Comparison of ENCODE assay signal across 32 cellular contexts in genomic region chr2:49108851-49109250, GRCh38. TPM values are rescaled to one million over a fixed set of nuclear protein-coding genes. Genes with fewer than 3 reads are reported as not detected.
"Had no signal": no experiment of that assay in that cellular context is flagged by ENCODE, and none has a peak within 500 bp of the region (broad histone marks: within the 10 kb centered on the region; RNA-seq: fewer than 3 reads in every experiment).

No MANE protein-coding gene starts in this region.

- H3K27ac ChIP-seq: adrenal gland, body of pancreas, brain microvascular endothelial cell, breast epithelium, VCaP had no signal

- ATAC-seq: activated CD8-positive, alpha-beta T cell treated with anti-CD3 and anti-CD28 coated beads for 36 hours; activated naive CD4-positive, alpha-beta T cell treated with anti-CD3 and anti-CD28 coated beads, Interleukin-2, amount 50 U/mL, for 72 hours; activated T-cell treated with anti-CD3 and anti-CD28 coated beads, Interleukin-2, amount 50 U/mL, for 4 hours; activated T-cell treated with anti-CD3 and anti-CD28 coated beads, Interleukin-2, amount 50 U/mL, for 72 hours; activated T-helper 17 cell treated with anti-CD3 and anti-CD28 coated beads, Interleukin-2, amount 50 U/mL, for 72 hours; body of pancreas had no signal

- H3K4me3 ChIP-seq: adrenal gland, body of pancreas, breast epithelium had no signal

- H3K36me3 ChIP-seq: adrenal gland, brain microvascular endothelial cell, breast epithelium had no signal

- H3K9me3 ChIP-seq: adrenal gland, body of pancreas, breast epithelium had no signal

- H3K4me1 ChIP-seq: adrenal gland, body of pancreas, breast epithelium had no signal

- DNase-seq: activated B cell treated with CpG ODN at 0.5 μM for 24 hours; activated CD4-positive, alpha-beta memory T cell treated with anti-CD3 and anti-CD28 coated beads for 36 hours; activated CD4-positive, alpha-beta T cell treated with anti-CD3 and anti-CD28 coated beads for 4 hours; activated CD4-positive, alpha-beta T cell treated with anti-CD3 and anti-CD28 coated beads, Interleukin-2, amount 10 ng/mL, durations not matched to agents 24 days and 14 days; activated CD4-positive, alpha-beta T cell treated with anti-CD3 and anti-CD28 coated beads, Interleukin-2, amount 50 U/mL, for 1 hour; activated CD4-positive, alpha-beta T cell treated with anti-CD3 and anti-CD28 coated beads, Interleukin-2, amount 50 U/mL, for 4 hours; activated CD4-positive, CD25-positive, alpha-beta regulatory T cell treated with anti-CD3 and anti-CD28 coated beads, Interleukin-2, amount 50 U/mL, for 72 hours; activated CD8-positive, alpha-beta memory T cell treated with anti-CD3 and anti-CD28 coated beads, Interleukin-2, amount 50 U/mL, for 4 hours; activated CD8-positive, alpha-beta T cell treated with anti-CD3 and anti-CD28 coated beads for 36 hours; activated effector memory CD4-positive, alpha-beta T cell treated with anti-CD3 and anti-CD28 coated beads, Interleukin-2, amount 50 U/mL, for 16 hours; activated gamma-delta T cell treated with Interleukin-2 at 50 U/mL for 16 hours; activated naive CD4-positive, alpha-beta T cell; activated naive CD4-positive, alpha-beta T cell treated with anti-CD3 and anti-CD28 coated beads for 36 hours; activated naive CD4-positive, alpha-beta T cell treated with anti-CD3 and anti-CD28 coated beads, Interleukin-2, amount 50 U/mL, for 16 hours; activated naive CD8-positive, alpha-beta T cell treated with anti-CD3 and anti-CD28 coated beads for 36 hours; activated T-cell treated with anti-CD3 and anti-CD28 coated beads for 4 hours; activated T-cell treated with anti-CD3 and anti-CD28 coated beads, Interleukin-2, amount 50 U/mL, for 1 hour; activated T-cell treated with anti-CD3 and anti-CD28 coated beads, Interleukin-2, amount 50 U/mL, for 4 hours; activated T-cell treated with anti-CD3 and anti-CD28 coated beads, Interleukin-2, amount 50 U/mL, for 72 hours; adrenal gland; amniotic stem cell; aorta; body of pancreas; brain microvascular endothelial cell; central memory CD4-positive, alpha-beta T cell; T-helper 1 cell; T-helper 2 cell; T-helper 9 cell had no signal

- H3K27me3 ChIP-seq: adrenal gland, body of pancreas, brain microvascular endothelial cell, breast epithelium had no signal

RNA-seq across cellular contexts. Expression of gene FSHR, which starts 45.5 kb away (rescaled TPM):
- polyA plus RNA-seq: adrenal gland, aorta had no signal
